25 cellular contexts compared by ENCODE assay signal in the genomic region with DNA sequence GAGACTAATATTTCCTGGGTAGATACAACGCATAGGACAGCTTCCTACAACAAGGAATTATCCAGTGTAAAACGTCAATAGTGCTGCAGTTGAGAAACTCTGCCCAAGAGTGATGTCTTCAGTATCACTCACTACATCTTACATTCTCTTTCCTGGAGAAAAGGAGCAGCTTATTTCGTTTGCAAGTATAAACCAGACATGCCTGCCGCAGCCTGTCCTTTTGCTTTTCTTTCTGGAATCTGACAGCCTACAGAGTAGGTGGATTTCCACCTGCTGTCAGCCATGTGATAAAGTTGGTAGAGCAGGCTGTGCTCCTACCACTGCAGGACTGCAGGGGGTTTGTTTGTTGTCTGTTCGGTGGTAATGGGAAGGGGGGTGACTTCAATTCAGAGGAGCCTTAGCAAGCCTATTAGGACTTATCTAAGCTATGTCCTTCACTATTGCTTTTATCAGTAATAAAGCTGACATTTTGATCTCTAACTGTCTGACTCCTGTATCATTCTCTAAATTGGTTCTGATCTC.
"Had no signal": no experiment of that assay in that cellular context is flagged by ENCODE, and none has a peak within 500 bp of the region (broad histone marks: within the 10 kb centered on the region; RNA-seq: fewer than 3 reads in every experiment).

No MANE protein-coding gene starts in this region.

- H3K4me1 ChIP-seq: gastrocnemius medialis, right atrium auricular region, stomach, thyroid gland had no signal

- H3K27ac ChIP-seq: brain microvascular endothelial cell, gastrocnemius medialis, right atrium auricular region, stomach, thyroid gland had no signal

- FAIRE-seq: astrocyte, endometrium, kidney had no signal

- H3K36me3 ChIP-seq: brain microvascular endothelial cell, gastrocnemius medialis, right atrium auricular region, stomach, thyroid gland had no signal

- DNase-seq: activated CD4-positive, alpha-beta memory T cell treated with anti-CD3 and anti-CD28 coated beads, Interleukin-2, amount 10 ng/mL, durations not matched to agents 7 days and 5 days; activated CD4-positive, alpha-beta T cell treated with anti-CD3 and anti-CD28 coated beads for 1 hour; activated CD4-positive, alpha-beta T cell treated with anti-CD3 and anti-CD28 coated beads, Interleukin-2, amount 10 ng/mL, durations not matched to agents 7 days and 5 days; activated CD8-positive, alpha-beta memory T cell treated with anti-CD3 and anti-CD28 coated beads, Interleukin-2, amount 50 U/mL, for 48 hours; activated gamma-delta T cell; activated naive CD4-positive, alpha-beta T cell treated with anti-CD3 and anti-CD28 coated beads, Interleukin-2, amount 50 U/mL, for 16 hours; activated T-cell treated with anti-CD3 and anti-CD28 coated beads, Interleukin-2, amount 50 U/mL, for 24 hours; amniotic stem cell; brain microvascular endothelial cell; central memory CD4-positive, alpha-beta T cell; gastrocnemius medialis; glutamatergic neuron; immature natural killer cell; kidney; naive thymus-derived CD8-positive, alpha-beta T cell; stimulated activated CD4-positive, alpha-beta T cell treated with anti-CD3 and anti-CD28 coated beads, Interleukin-1b, Interleukin-23, amount 100 ng/mL, for 48 hours; stimulated activated naive B cell treated with anti-CD40 and anti-IgM and Interleukin-4, amounts not matched to agents 10 μg/mL and 1 μg/mL and 100 μg/mL, for 72 hours; stomach; T-helper 17 cell; T1000; thyroid gland had no signal

- H3K27me3 ChIP-seq: brain microvascular endothelial cell, gastrocnemius medialis, right atrium auricular region, stomach, thyroid gland had no signal

- H3K4me3 ChIP-seq: gastrocnemius medialis, right atrium auricular region, smooth muscle cell, stomach, thyroid gland had no signal

- H3K9me3 ChIP-seq: gastrocnemius medialis, right atrium auricular region, stomach, thyroid gland had no signal
